15 cellular contexts compared by ENCODE assay signal in genomic region chr15:71677352-71677751, GRCh38.
A peak's percentile ranks its signal among the peaks of the same experiment; 100 is the strongest.
DNase-seq lines count a peak whose midpoint lies in the region; ATAC-seq and TF ChIP-seq lines count a peak whose summit lies in the region.
"Had no signal": no experiment of that assay in that cellular context is flagged by ENCODE, and none has a peak within 500 bp of the region (broad histone marks: within the 10 kb centered on the region; RNA-seq: fewer than 3 reads in every experiment).

No MANE protein-coding gene starts in this region.

- no peak for DNase-seq in stimulated activated naive CD8-positive, alpha-beta T cell treated with anti-CD3 and anti-CD28 coated beads, Interleukin-15, amount 100 ng/mL, for 72 hours
- DNase-seq in stimulated activated naive CD8-positive, alpha-beta T cell treated with anti-CD3 and anti-CD28 coated beads, Interleukin-15, Interleukin-2, amounts not matched to agents 100 U/mL and 50 U/mL, for 24 hours: no peak
- peak; percentile 32 for DNase-seq in dermis blood vessel endothelial cell
- no peak for DNase-seq in brain microvascular endothelial cell
- DNase-seq in amygdala (lab: John Stamatoyannopoulos, UW): no peak
- DNase-seq: GF-D8, islet precursor cell, NCI-H187 treated with DMSO at 0.1 percent for 48 hours, NCI-H510A treated with DMSO at 0.1 percent for 48 hours, OCI-M1, pancreas had no signal

- no peaks in the 10 kb centered on the region for H3K27me3 ChIP-seq in brain microvascular endothelial cell (replicated peaks)
- H3K27me3 ChIP-seq: pancreas, tibial nerve had no signal

- in situ Hi-C loops in brain microvascular endothelial cell (cut with HindIII; ENCODE audit: low pct_ligation_motif_present, low sequenced_read_pairs): no loop called here

- H3K27ac Mint-ChIP-seq in stimulated activated naive CD8-positive, alpha-beta T cell treated with anti-CD3 and anti-CD28 coated beads, Interleukin-15, amount 100 ng/mL, for 72 hours: peak overlapping the region; percentile 6 to 87
- peak overlapping the region; percentile 43 to 83 (median 83) for H3K27ac Mint-ChIP-seq in nephron

- TF ChIP-seq CTCF in nephron (IDR thresholded peaks at IDR 0.05; ENCODE audit: unreplicated experiment in 3 of 3) (no peak), brain microvascular endothelial cell (IDR thresholded peaks at IDR 0.05; ENCODE audit: low read depth, low read length, missing control alignments) (no peak)

- H3K4me1 Mint-ChIP-seq in stimulated activated naive CD8-positive, alpha-beta T cell treated with anti-CD3 and anti-CD28 coated beads, Interleukin-15, amount 100 ng/mL, for 72 hours: peaks cover 26% of the 10 kb centered on the region
- peaks cover 59% of the 10 kb centered on the region for H3K4me1 Mint-ChIP-seq in nephron

- no peak overlapping the region for H3K27ac ChIP-seq in brain microvascular endothelial cell
- H3K27ac ChIP-seq: pancreas had no signal

- H3K36me3 ChIP-seq in brain microvascular endothelial cell (replicated peaks): no peaks in the 10 kb centered on the region
- H3K36me3 ChIP-seq: pancreas, tibial nerve had no signal

- no peak overlapping the region for H3K4me3 ChIP-seq in brain microvascular endothelial cell (ENCODE audit: low read depth, low read length)
- H3K4me3 ChIP-seq: pancreas, tibial nerve had no signal

- no peak for ATAC-seq in stimulated activated naive CD8-positive, alpha-beta T cell treated with anti-CD3 and anti-CD28 coated beads, Interleukin-15, amount 100 ng/mL, for 72 hours
- no peak for ATAC-seq in stimulated activated naive CD8-positive, alpha-beta T cell treated with anti-CD3 and anti-CD28 coated beads, Interleukin-15, Interleukin-2, amounts not matched to agents 100 U/mL and 50 U/mL, for 24 hours
- ATAC-seq in HG02763 (IDR thresholded peaks at IDR 0.05; ENCODE audit: unreplicated experiment) (no peak), HG03097 (IDR thresholded peaks at IDR 0.05; ENCODE audit: low FRiP score, unreplicated experiment) (no peak)
- ATAC-seq: pancreas had no signal

- H3K36me3 Mint-ChIP-seq in nephron (ENCODE audit: low read depth): no peaks in the 10 kb centered on the region

- no peaks in the 10 kb centered on the region for H3K9me3 Mint-ChIP-seq in stimulated activated naive CD8-positive, alpha-beta T cell treated with anti-CD3 and anti-CD28 coated beads, Interleukin-15, amount 100 ng/mL, for 72 hours
- no peaks in the 10 kb centered on the region for H3K9me3 Mint-ChIP-seq in nephron

- H3K27me3 Mint-ChIP-seq in stimulated activated naive CD8-positive, alpha-beta T cell treated with anti-CD3 and anti-CD28 coated beads, Interleukin-15, amount 100 ng/mL, for 72 hours: peaks cover 52% of the 10 kb centered on the region
- H3K27me3 Mint-ChIP-seq in nephron (ENCODE audit: low read depth): no peaks in the 10 kb centered on the region

- peak overlapping the region in 1 of 2 donors; percentile 38 for H3K4me3 Mint-ChIP-seq in stimulated activated naive CD8-positive, alpha-beta T cell treated with anti-CD3 and anti-CD28 coated beads, Interleukin-15, amount 100 ng/mL, for 72 hours
- peak overlapping the region in 1 of 3 experiments; percentile 47 for H3K4me3 Mint-ChIP-seq in nephron
